Comparison of ENCODE assay signal across 24 cellular contexts in genomic region chr1:2419416-2419815, GRCh38. TPM values are rescaled to one million over a fixed set of nuclear protein-coding genes. Genes with fewer than 3 reads are reported as not detected.
"Had no signal": no experiment of that assay in that cellular context is flagged by ENCODE, and none has a peak within 500 bp of the region (broad histone marks: within the 10 kb centered on the region; RNA-seq: fewer than 3 reads in every experiment).

No MANE protein-coding gene starts in this region.

- H3K4me2 ChIP-seq: KMS-11 had no signal

- ATAC-seq: K562 had no signal

- H3K36me3 ChIP-seq: SJSA1 had no signal

- H3K27ac Mint-ChIP-seq: IgD-negative memory B cell had no signal

- H3K9ac ChIP-seq: KMS-11 had no signal

- H3K36me3 Mint-ChIP-seq: IgD-negative memory B cell had no signal

- H3K4me3 ChIP-seq: K562, SJSA1, SK-N-MC had no signal

- H3K4me3 Mint-ChIP-seq: IgD-negative memory B cell had no signal

- H3K27ac ChIP-seq: HL-60, KMS-11, SJSA1, SK-N-MC had no signal

- DNase-seq: Kasumi-1, MM.1S, NCI-H1092 treated with DMSO at 0.1 percent for 48 hours, NCI-H1436, NCI-H187, NCI-H2029, NCI-H2081 treated with DMSO at 0.1 percent for 48 hours, NCI-H2171, NCI-H226, NCI-H446, NCI-H510A, NCI-H524 treated with DMSO at 0.1 percent for 48 hours, NCI-H69, NCI-H774, Right ventricle myocardium superior, RPMI8226, SIG-M5 had no signal

RNA-seq across cellular contexts. Expression of gene PLCH2, which starts 56.7 kb away (rescaled TPM):
- total RNA-seq: M059J had no signal
- polyA plus RNA-seq: K562 had no signal
